Comparison of ENCODE assay signal across 24 cellular contexts in genomic region chr21:40847956-40848355, GRCh38. TPM values are rescaled to one million over a fixed set of nuclear protein-coding genes. Genes with fewer than 3 reads are reported as not detected.
DNase-seq lines count a peak whose midpoint lies in the region; TF ChIP-seq lines count a peak whose summit lies in the region.
"Had no signal": no experiment of that assay in that cellular context is flagged by ENCODE, and none has a peak within 500 bp of the region (broad histone marks: within the 10 kb centered on the region; RNA-seq: fewer than 3 reads in every experiment).

No MANE protein-coding gene starts in this region.

- H3K27ac ChIP-seq in esophagus muscularis mucosa (replicated peaks in 1 of 4): no peak overlapping the region
- H3K27ac ChIP-seq in tibial nerve: no peak overlapping the region
- no peak overlapping the region for H3K27ac ChIP-seq in SK-N-SH (ENCODE audit: low read depth in 2 of 2, low read length in 1 of 2)
- H3K27ac ChIP-seq: A549, brain microvascular endothelial cell, colonic mucosa, ovary, right lobe of liver, stomach, upper lobe of left lung had no signal

- H3K9me3 ChIP-seq in esophagus muscularis mucosa (no peaks in the 10 kb centered on the region), tibial nerve (no peaks in the 10 kb centered on the region), SK-N-SH (no peaks in the 10 kb centered on the region)
- H3K9me3 ChIP-seq: A549, BE2C, colonic mucosa, ovary, right lobe of liver, stomach, upper lobe of left lung had no signal

- H3K79me2 ChIP-seq in SK-N-SH (ENCODE audit: insufficient read depth): no peaks in the 10 kb centered on the region

- TF ChIP-seq EP300 in esophagus muscularis mucosa (IDR thresholded peaks at IDR 0.05) (no peak), tibial nerve (IDR thresholded peaks at IDR 0.05) (no peak), SK-N-SH (IDR thresholded peaks at IDR 0.05; ENCODE audit: borderline replicate concordance in 1 of 2, low read depth in 1 of 2, low read length in 1 of 2) (no peak)

- H3K4me1 ChIP-seq in esophagus muscularis mucosa (peaks cover 0 to 5% (median 5%) of the 10 kb centered on the region in 4 donors), tibial nerve (peaks cover 0 to 8% (median 0%) of the 10 kb centered on the region in 4 donors), SK-N-SH (ENCODE audit: control insufficient read depth in 1 of 2, insufficient read depth in 2 of 2, low read depth in 1 of 2, low read length in 1 of 2) (peaks cover 0 to 3% of the 10 kb centered on the region in 2 experiments; a peak in 1 of 4 replicates)
- H3K4me1 ChIP-seq: A549, BE2C, colonic mucosa, right lobe of liver had no signal

- intact Hi-C loops in esophagus muscularis mucosa (cut with DNase I): no loop called here

- H3K4me3 Mint-ChIP-seq in progenitor cell of endocrine pancreas (ENCODE audit: low read depth): no peak overlapping the region
- H3K4me3 Mint-ChIP-seq: activated CD4-positive, alpha-beta memory T cell treated with anti-CD3 and anti-CD28 coated beads for 36 hours had no signal

- no peak for TF ChIP-seq RAD21 in SK-N-SH (IDR thresholded peaks at IDR 0.05; ENCODE audit: low read length)

- no peak overlapping the region for H2AFZ ChIP-seq in SK-N-SH (ENCODE audit: low read depth)

- peaks cover 57% of the 10 kb centered on the region for H3K27me3 Mint-ChIP-seq in progenitor cell of endocrine pancreas

- no peaks in the 10 kb centered on the region for H3K9me2 ChIP-seq in SK-N-SH

- H3K4me1 Mint-ChIP-seq in progenitor cell of endocrine pancreas (ENCODE audit: low read depth): peaks cover 4% of the 10 kb centered on the region

- peak in 2 of 3 experiments; percentile 19 to 38 for DNase-seq in NCI-H1417 (lab: John Stamatoyannopoulos, UW)
- no peak for DNase-seq in NCI-H1417 treated with DMSO at 0.1 percent for 48 hours (lab: John Stamatoyannopoulos, UW)
- DNase-seq in NCI-H69 (lab: John Stamatoyannopoulos, UW): peak; percentile 71
- DNase-seq in esophagus muscularis mucosa (ENCODE audit: extremely low spot score): peak; percentile 66
- no peak for DNase-seq in progenitor cell of endocrine pancreas (ENCODE audit: low spot score, unreplicated experiment)
- DNase-seq in DMS 273 (lab: John Stamatoyannopoulos, UW; ENCODE audit: unreplicated experiment): no peak
- DNase-seq in tibial nerve (ENCODE audit: low spot score in 2 of 2): no peak
- no peak for DNase-seq in SK-N-SH
- DNase-seq: activated CD4-positive, alpha-beta memory T cell treated with anti-CD3 and anti-CD28 coated beads for 36 hours; activated effector memory CD4-positive, alpha-beta T cell treated with anti-CD3 and anti-CD28 coated beads, Interleukin-2, amount 50 U/mL, for 16 hours; BE2C; brain microvascular endothelial cell; colonic mucosa; left colon; naive thymus-derived CD4-positive, alpha-beta T cell; NCI-H1930; NCI-H510A treated with DMSO at 0.1 percent for 48 hours; ovary; right lobe of liver; stomach; T1000 had no signal

- no peaks in the 10 kb centered on the region for H3F3A ChIP-seq in SK-N-SH (replicated peaks; ENCODE audit: insufficient read depth)

- no peak overlapping the region for H3K27ac Mint-ChIP-seq in progenitor cell of endocrine pancreas
- H3K27ac Mint-ChIP-seq: activated CD4-positive, alpha-beta memory T cell treated with anti-CD3 and anti-CD28 coated beads for 36 hours; naive thymus-derived CD4-positive, alpha-beta T cell had no signal

- H3K36me3 ChIP-seq in esophagus muscularis mucosa (no peaks in the 10 kb centered on the region), tibial nerve (no peaks in the 10 kb centered on the region), SK-N-SH (replicated peaks in 1 of 2; ENCODE audit: control insufficient read depth in 1 of 2, insufficient read depth in 2 of 2, low read length in 1 of 2) (no peaks in the 10 kb centered on the region)
- H3K36me3 ChIP-seq: BE2C, brain microvascular endothelial cell, colonic mucosa, ovary, right lobe of liver, stomach, upper lobe of left lung had no signal

- no peaks in the 10 kb centered on the region for H3K36me3 Mint-ChIP-seq in progenitor cell of endocrine pancreas (ENCODE audit: insufficient read depth)
- H3K36me3 Mint-ChIP-seq: activated CD4-positive, alpha-beta memory T cell treated with anti-CD3 and anti-CD28 coated beads for 36 hours; naive thymus-derived CD4-positive, alpha-beta T cell had no signal

- POLR2A ChIA-PET in SK-N-SH (lab: Yijun Ruan, JAX): interaction anchor here (0.7 kb wide), 1 partner anchor 578 kb away, joined by 3 read pairs; no protein-coding TSS in a partner anchor

- 100% methylated on average over 1 of the region's 6 CpGs for WGBS in esophagus muscularis mucosa
- WGBS in tibial nerve, 2 donors: 57 to 95% methylated on average over 1 to 6 of the region's 6 CpGs
- WGBS in SK-N-SH (ENCODE audit: low lambda C conversion rate): no CpG with 5 or more reads among the region's 6 CpGs

- H3K4me2 ChIP-seq in SK-N-SH: no peak overlapping the region
- H3K4me2 ChIP-seq: A549 had no signal

- no peaks in the 10 kb centered on the region for H3K9me3 Mint-ChIP-seq in progenitor cell of endocrine pancreas (ENCODE audit: low read depth)
- H3K9me3 Mint-ChIP-seq: activated CD4-positive, alpha-beta memory T cell treated with anti-CD3 and anti-CD28 coated beads for 36 hours had no signal

- no peak overlapping the region for H3K9ac ChIP-seq in SK-N-SH

- CTCF ChIA-PET in SK-N-SH (lab: Yijun Ruan, JAX): interaction anchor here (0.9 to 3.6 kb wide), 4 partner anchors 27 to 704 kb away, joined by 3 to 18 read pairs (median 4); no protein-coding TSS in a partner anchor

- TF ChIP-seq CTCF in esophagus muscularis mucosa (IDR thresholded peaks at IDR 0.05) (no peak), progenitor cell of endocrine pancreas (IDR thresholded peaks at IDR 0.05; ENCODE audit: unreplicated experiment) (peak; percentile 18), tibial nerve (IDR thresholded peaks at IDR 0.05) (no peak), SK-N-SH (IDR thresholded peaks at IDR 0.05) (no peak)

- TF ChIP-seq POLR2A in esophagus muscularis mucosa (IDR thresholded peaks at IDR 0.05; ENCODE audit: low read depth): no peak
- TF ChIP-seq POLR2A in tibial nerve (IDR thresholded peaks at IDR 0.05): no peak

- no peak overlapping the region for H3K4me3 ChIP-seq in esophagus muscularis mucosa
- H3K4me3 ChIP-seq in tibial nerve: no peak overlapping the region
- no peak overlapping the region for H3K4me3 ChIP-seq in SK-N-SH (ENCODE audit: low read depth in 2 of 2, low read length in 1 of 2)
- H3K4me3 ChIP-seq: A549, colonic mucosa, ovary, right lobe of liver, stomach, upper lobe of left lung had no signal

- H3K27me3 ChIP-seq in esophagus muscularis mucosa (peaks cover 0 to 55% (median 5%) of the 10 kb centered on the region in 4 donors), tibial nerve (peaks cover 0 to 15% of the 10 kb centered on the region in 2 donors), SK-N-SH (ENCODE audit: insufficient read depth) (no peaks in the 10 kb centered on the region)
- H3K27me3 ChIP-seq: BE2C, brain microvascular endothelial cell, ovary had no signal

- H4K20me1 ChIP-seq in SK-N-SH (ENCODE audit: insufficient read depth): no peaks in the 10 kb centered on the region

TF ChIP-seq in SK-N-SH, 30 proteins besides CTCF, POLR2A, EP300 and RAD21:
- TF ChIP-seq JUND (IDR thresholded peaks at IDR 0.05): no peak
- TF ChIP-seq RCOR1 (IDR thresholded peaks at IDR 0.05; ENCODE audit: low read length): no peak
- no peak for TF ChIP-seq YY1 (IDR thresholded peaks at IDR 0.05; ENCODE audit: low read depth)
- TF ChIP-seq NRF1 (IDR thresholded peaks at IDR 0.05; ENCODE audit: low read depth, low read length): no peak
- TF ChIP-seq MXI1 (IDR thresholded peaks at IDR 0.05; ENCODE audit: low read depth, low read length): no peak
- TF ChIP-seq MEF2A (IDR thresholded peaks at IDR 0.05; ENCODE audit: borderline replicate concordance, low read depth): no peak
- TF ChIP-seq POLR2AphosphoS5 (IDR thresholded peaks at IDR 0.05; ENCODE audit: low read depth, low read length): no peak
- no peak for TF ChIP-seq USF2 (IDR thresholded peaks at IDR 0.05; ENCODE audit: borderline replicate concordance, low read depth, low read length)
TF ChIP-seq in SK-N-SH: peak in this region for 0.

RNA-seq across cellular contexts. Expression of gene DSCAM, which starts 1.0 kb away (rescaled TPM):
- total RNA-seq in esophagus muscularis mucosa (under 1 TPM in 3 of 4 donors, not detected in 1; 0.06 to 0.42 (median 0.17) TPM), progenitor cell of endocrine pancreas (2.3 and 2.7 TPM in 2 replicates), tibial nerve (under 1 TPM in 2 of 4 donors, not detected in 2; under 0.01 to 0.44 TPM)
- not detected in 2 replicates for polyA plus RNA-seq in SK-N-SH (2012; rRNA removed)
- not detected in 2 replicates for polyA plus RNA-seq in SK-N-SH (2012; cell fraction: cytosol; rRNA removed)
- polyA plus RNA-seq in SK-N-SH (2012; cell fraction: nucleus; rRNA removed): not detected in 2 replicates
- total RNA-seq: activated CD4-positive, alpha-beta memory T cell treated with anti-CD3 and anti-CD28 coated beads for 36 hours; left colon; mesenteric fat pad; naive thymus-derived CD4-positive, alpha-beta T cell had no signal
- polyA plus RNA-seq: A549; naive thymus-derived CD4-positive, alpha-beta T cell; stomach had no signal

Comparison
In these comparisons a context has a peak if more than half of its experiments do, and no peak if none do; other contexts are left out.
1. DNase-seq: peak in NCI-H1417 (2 of 3), NCI-H69 (single experiment) and esophagus muscularis mucosa (single experiment); none in NCI-H1417 treated with DMSO at 0.1 percent for 48 hours (single experiment), progenitor cell of endocrine pancreas (single experiment), DMS 273 (single experiment), tibial nerve (0 of 2) and SK-N-SH (single experiment).